11 cellular contexts compared by ENCODE assay signal in the genomic region with DNA sequence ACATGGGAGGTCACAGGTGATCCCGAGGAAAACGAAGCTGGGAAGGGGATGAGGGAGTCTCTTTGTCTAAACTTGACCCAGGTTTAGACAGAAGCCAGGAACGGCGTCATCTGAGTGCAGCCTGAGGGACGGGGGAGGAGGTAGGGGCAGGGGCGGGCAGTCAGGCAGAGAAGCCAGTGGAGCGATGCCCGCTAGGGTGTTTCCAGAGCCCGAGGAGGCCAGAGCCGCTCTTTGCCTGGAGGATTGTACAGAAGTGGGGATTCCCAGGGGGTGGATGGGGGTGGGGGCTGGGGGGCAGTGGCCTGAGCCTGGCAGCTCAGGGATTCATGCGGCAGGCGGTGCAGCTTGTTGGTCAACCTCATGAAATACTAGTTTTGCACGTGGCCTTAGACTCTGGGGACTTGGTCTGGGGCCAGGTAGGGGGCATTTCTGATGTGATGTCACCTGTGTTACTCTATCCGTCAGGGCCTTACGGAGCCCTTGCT. TPM values are rescaled to one million over a fixed set of nuclear protein-coding genes. Genes with fewer than 3 reads are reported as not detected.
DNase-seq lines count a peak whose midpoint lies in the region; ATAC-seq and TF ChIP-seq lines count a peak whose summit lies in the region.
"Had no signal": no experiment of that assay in that cellular context is flagged by ENCODE, and none has a peak within 500 bp of the region (broad histone marks: within the 10 kb centered on the region; RNA-seq: fewer than 3 reads in every experiment).

No MANE protein-coding gene starts in this region.

- peak overlapping the region; percentile 49; the same call in 1 of the 2 replicates for H3K4me3 ChIP-seq in GM06990 (replicated peaks; ENCODE audit: low read depth, low read length)

- H3K27me3 ChIP-seq in GM06990 (replicated peaks; ENCODE audit: control insufficient read depth, insufficient read depth, low read length) = no peaks in the 10 kb centered on the region

- peak overlapping the region in 1 of 2 donors; percentile 84 for H3K27ac Mint-ChIP-seq in natural killer cell

- H3K4me3 Mint-ChIP-seq in natural killer cell = no peak overlapping the region
- H3K4me3 Mint-ChIP-seq: central memory CD8-positive, alpha-beta T cell had no signal

- intact Hi-C loops in left colon (cut with DNase I, micrococcal nuclease) = no loop called here
- intact Hi-C loops in natural killer cell (cut with micrococcal nuclease) = no loop called here

- H3K9me3 Mint-ChIP-seq in natural killer cell = no peaks in the 10 kb centered on the region
- H3K9me3 Mint-ChIP-seq: central memory CD8-positive, alpha-beta T cell; HFFc6 had no signal

- no peaks in the 10 kb centered on the region for H3K36me3 Mint-ChIP-seq in natural killer cell

- peaks cover 0 to 6% of the 10 kb centered on the region in 2 donors for H3K27me3 Mint-ChIP-seq in natural killer cell (ENCODE audit: low read depth in 2 of 2)
- H3K27me3 Mint-ChIP-seq: central memory CD8-positive, alpha-beta T cell had no signal

- peak; percentile 77 for DNase-seq in GM06990 (ENCODE audit: extremely low read depth, insufficient read length)
- DNase-seq in left colon = no peak
- DNase-seq in epidermal melanocyte (ENCODE audit: insufficient read length, low spot score) = no peak
- no peak for DNase-seq in natural killer cell
- DNase-seq in activated effector memory CD4-positive, alpha-beta T cell treated with anti-CD3 and anti-CD28 coated beads, Interleukin-2, amount 50 U/mL, for 16 hours = no peak
- no peak for DNase-seq in effector CD8-positive, alpha-beta T cell (lab: John Stamatoyannopoulos, UW)
- DNase-seq: HFFc6; NK-92 treated with Interleukin-12 subunit alpha and Interleukin-12 subunit beta, amount 100 ng/mL, for 24 hours had no signal

- ATAC-seq in GM21381 (IDR thresholded peaks at IDR 0.05; ENCODE audit: unreplicated experiment) (peak; percentile 29), HG03442 (IDR thresholded peaks at IDR 0.05; ENCODE audit: unreplicated experiment) (peak; percentile 21), left colon (peak; percentile 5), natural killer cell (no peak)

- peaks cover 8 to 21% of the 10 kb centered on the region in 2 donors for H3K4me1 Mint-ChIP-seq in natural killer cell
- H3K4me1 Mint-ChIP-seq: central memory CD8-positive, alpha-beta T cell had no signal

- no peaks in the 10 kb centered on the region for H3K36me3 ChIP-seq in GM06990 (ENCODE audit: control insufficient read depth, insufficient read depth, low read length)

- no peak for TF ChIP-seq CTCF in GM06990 (IDR thresholded peaks at IDR 0.05; ENCODE audit: insufficient read depth, low read length, poor library complexity, severe bottlenecking)
- TF ChIP-seq CTCF in natural killer cell (IDR thresholded peaks at IDR 0.05) = no peak

RNA-seq across cellular contexts. Expression of a gene that starts 58.4 kb away (rescaled TPM):
- total RNA-seq in left colon (10 to 100 TPM; 67.8 to 69.6 TPM), natural killer cell (10 to 100 TPM; 71.1 to 84.7 (median 72.2) TPM)

Comparison
In these comparisons a context has a peak if more than half of its experiments do, and no peak if none do; other contexts are left out.
1. ATAC-seq: peak in GM21381 (single experiment), HG03442 (single experiment) and left colon (single experiment); none in natural killer cell (0 of 3).